ENCODE assay signal across 18 cellular contexts in the genomic region with DNA sequence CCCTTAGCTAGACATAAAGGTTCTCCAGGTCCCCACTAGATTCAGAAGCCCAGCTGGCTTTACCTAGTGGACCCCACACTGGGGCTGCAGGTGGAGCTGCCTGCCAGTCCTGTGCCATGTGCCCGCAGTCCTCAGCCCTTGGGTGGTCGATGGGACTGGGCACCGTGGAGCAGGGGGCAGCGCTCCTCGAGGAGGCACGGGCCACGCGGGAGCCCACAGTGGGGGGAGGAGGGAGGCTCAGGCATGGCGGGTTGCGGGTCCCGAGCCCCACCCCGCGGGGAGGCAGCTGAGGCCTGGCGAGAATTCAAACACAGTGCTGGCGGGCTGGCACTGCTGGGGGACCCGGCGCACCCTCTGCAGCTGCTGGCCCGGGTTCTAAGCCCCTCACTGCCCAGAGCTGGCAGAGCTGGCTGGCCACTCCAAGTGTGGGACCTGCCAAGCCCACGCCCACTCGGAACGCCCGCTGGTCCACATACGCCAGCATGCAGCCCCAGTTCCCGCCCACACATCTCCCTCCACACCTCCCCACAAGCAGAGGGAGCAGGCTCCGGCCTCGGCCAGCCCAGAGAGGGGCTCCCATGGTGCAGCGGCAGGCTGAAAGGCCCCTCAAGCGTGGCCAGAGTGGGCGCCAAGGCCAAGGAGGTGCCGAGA.
A peak's percentile ranks its signal among the peaks of the same experiment; 100 is the strongest.
DNase-seq lines count a peak whose midpoint lies in the region; ATAC-seq and TF ChIP-seq lines count a peak whose summit lies in the region.
"Had no signal": no experiment of that assay in that cellular context is flagged by ENCODE, and none has a peak within 500 bp of the region (broad histone marks: within the 10 kb centered on the region; RNA-seq: fewer than 3 reads in every experiment).

No MANE protein-coding gene starts in this region.

- DNase-seq in activated effector memory CD4-positive, alpha-beta T cell treated with anti-CD3 and anti-CD28 coated beads, Interleukin-2, amount 50 U/mL, for 16 hours, result peak; percentile 50
- DNase-seq in activated effector memory CD4-positive, alpha-beta T cell treated with Interleukin-2 at 50 U/mL for 16 hours, result no peak
- DNase-seq in chondrocyte (ENCODE audit: low spot score), result peak; percentile 92
- DNase-seq in posterior vena cava (ENCODE audit: low spot score), result peak; percentile 76
- DNase-seq in NCI-H1436 (lab: John Stamatoyannopoulos, UW), result no peak
- DNase-seq in activated CD8-positive, alpha-beta T cell treated with anti-CD3 and anti-CD28 coated beads for 36 hours, result no peak
- no peak for DNase-seq in cortex of kidney (lab: John Stamatoyannopoulos, UW)
- DNase-seq: Caco-2; CD4-positive, CD25-positive, alpha-beta regulatory T cell; CD8-positive, alpha-beta T cell; DMS153; EL; GDM1; GM23248; H7; HCEC 1CT had no signal

- no peak for TF ChIP-seq CTCF in chondrocyte (IDR thresholded peaks at IDR 0.05)
- TF ChIP-seq CTCF in activated CD8-positive, alpha-beta T cell treated with anti-CD3 and anti-CD28 coated beads for 36 hours (IDR thresholded peaks at IDR 0.05), result no peak

- ATAC-seq in activated CD8-positive, alpha-beta T cell treated with anti-CD3 and anti-CD28 coated beads for 36 hours, result no peak
- ATAC-seq: CD8-positive, alpha-beta T cell; GM12878 had no signal

- intact Hi-C loops in posterior vena cava (cut with DNase I), result no loop called here
- intact Hi-C loops in activated CD8-positive, alpha-beta T cell treated with anti-CD3 and anti-CD28 coated beads for 36 hours (cut with micrococcal nuclease), result no loop called here

- H3K27ac Mint-ChIP-seq in chondrocyte (ENCODE audit: unreplicated experiment), result no peak overlapping the region
- no peak overlapping the region for H3K27ac Mint-ChIP-seq in activated CD8-positive, alpha-beta T cell treated with anti-CD3 and anti-CD28 coated beads for 36 hours
- H3K27ac Mint-ChIP-seq: B cell; CD4-positive, CD25-positive, alpha-beta regulatory T cell; CD8-positive, alpha-beta T cell had no signal

- no peaks in the 10 kb centered on the region for H3K27me3 Mint-ChIP-seq in chondrocyte (ENCODE audit: low read depth)
- no peaks in the 10 kb centered on the region for H3K27me3 Mint-ChIP-seq in activated CD8-positive, alpha-beta T cell treated with anti-CD3 and anti-CD28 coated beads for 36 hours
- H3K27me3 Mint-ChIP-seq: B cell; CD4-positive, CD25-positive, alpha-beta regulatory T cell had no signal

- no peaks in the 10 kb centered on the region for H3K4me1 Mint-ChIP-seq in chondrocyte (ENCODE audit: low read depth)
- no peaks in the 10 kb centered on the region for H3K4me1 Mint-ChIP-seq in activated CD8-positive, alpha-beta T cell treated with anti-CD3 and anti-CD28 coated beads for 36 hours (ENCODE audit: low read depth)
- H3K4me1 Mint-ChIP-seq: B cell; CD4-positive, CD25-positive, alpha-beta regulatory T cell had no signal

- POLR2A ChIA-PET in activated CD8-positive, alpha-beta T cell treated with anti-CD3 and anti-CD28 coated beads for 36 hours (lab: Charles Lee), result no interaction called here

- CTCF ChIA-PET in activated CD8-positive, alpha-beta T cell treated with anti-CD3 and anti-CD28 coated beads for 36 hours (lab: Charles Lee), result no interaction called here

- no peak overlapping the region for H3K4me3 Mint-ChIP-seq in chondrocyte (ENCODE audit: unreplicated experiment)
- H3K4me3 Mint-ChIP-seq in activated CD8-positive, alpha-beta T cell treated with anti-CD3 and anti-CD28 coated beads for 36 hours, result no peak overlapping the region
- H3K4me3 Mint-ChIP-seq: B cell; CD4-positive, CD25-positive, alpha-beta regulatory T cell; CD8-positive, alpha-beta T cell had no signal

- H3K36me3 Mint-ChIP-seq in chondrocyte (ENCODE audit: low read depth), result no peaks in the 10 kb centered on the region
- H3K36me3 Mint-ChIP-seq in activated CD8-positive, alpha-beta T cell treated with anti-CD3 and anti-CD28 coated beads for 36 hours (ENCODE audit: low read depth), result no peaks in the 10 kb centered on the region
- H3K36me3 Mint-ChIP-seq: CD4-positive, CD25-positive, alpha-beta regulatory T cell; CD8-positive, alpha-beta T cell had no signal

- peaks cover 5% of the 10 kb centered on the region for H3K9me3 Mint-ChIP-seq in chondrocyte (ENCODE audit: low read depth)
- H3K9me3 Mint-ChIP-seq in activated CD8-positive, alpha-beta T cell treated with anti-CD3 and anti-CD28 coated beads for 36 hours, result peaks cover 9% of the 10 kb centered on the region

Comparison
In these comparisons a context has a peak if more than half of its experiments do, and no peak if none do; other contexts are left out.
1. DNase-seq: peak in activated effector memory CD4-positive, alpha-beta T cell treated with anti-CD3 and anti-CD28 coated beads, Interleukin-2, amount 50 U/mL, for 16 hours (single experiment), chondrocyte (single experiment) and posterior vena cava (single experiment); none in activated effector memory CD4-positive, alpha-beta T cell treated with Interleukin-2 at 50 U/mL for 16 hours (single experiment), NCI-H1436 (single experiment), activated CD8-positive, alpha-beta T cell treated with anti-CD3 and anti-CD28 coated beads for 36 hours (single experiment) and cortex of kidney (single experiment).